13 cellular contexts compared by ENCODE assay signal in genomic region chr2:17918789-17919188, GRCh38. TPM values are rescaled to one million over a fixed set of nuclear protein-coding genes. Genes with fewer than 3 reads are reported as not detected.
DNase-seq lines count a peak whose midpoint lies in the region; ATAC-seq and TF ChIP-seq lines count a peak whose summit lies in the region.
"Had no signal": no experiment of that assay in that cellular context is flagged by ENCODE, and none has a peak within 500 bp of the region (broad histone marks: within the 10 kb centered on the region; RNA-seq: fewer than 3 reads in every experiment).

No MANE protein-coding gene starts in this region.

- intact Hi-C loops in natural killer cell (cut with micrococcal nuclease) = no loop called here

- H3K4me1 ChIP-seq in BLaER1 = peaks cover 50% of the 10 kb centered on the region
- peaks cover 0 to 16% (median 11%) of the 10 kb centered on the region in 4 donors for H3K4me1 ChIP-seq in liver (ENCODE audit: control insufficient read depth in 4 of 4, insufficient read depth in 4 of 4, low read length in 3 of 4)

- H3K27me3 ChIP-seq in BLaER1 (no peaks in the 10 kb centered on the region), liver (ENCODE audit: control insufficient read depth in 4 of 4, insufficient read depth in 4 of 4, low read length in 3 of 4) (no peaks in the 10 kb centered on the region)

- peak overlapping the region; percentile 84; the same call in 1 of the 2 replicates for H3K27ac Mint-ChIP-seq in WTC11
- H3K27ac Mint-ChIP-seq in natural killer cell = no peak overlapping the region
- H3K27ac Mint-ChIP-seq: activated T-helper 17 cell treated with anti-CD3 and anti-CD28 coated beads, Interleukin-2, amount 50 U/mL, for 72 hours; CD4-positive, CD25-positive, alpha-beta regulatory T cell; natural killer cell treated with Interleukin-12 subunit alpha and Interleukin-12 subunit beta and Interleukin-15 and Interleukin-18, amount 100 ng/mL, for 72 hours had no signal

- peaks cover 4% of the 10 kb centered on the region; the same call in 1 of the 2 replicates for H3K36me3 ChIP-seq in BLaER1
- H3K36me3 ChIP-seq in liver (ENCODE audit: control insufficient read depth in 4 of 4, insufficient read depth in 3 of 4, low read depth in 1 of 4, low read length in 3 of 4) = no peaks in the 10 kb centered on the region

- H3K4me1 Mint-ChIP-seq in WTC11 = peaks cover 45% of the 10 kb centered on the region
- no peaks in the 10 kb centered on the region for H3K4me1 Mint-ChIP-seq in natural killer cell
- H3K4me1 Mint-ChIP-seq: activated T-helper 17 cell treated with anti-CD3 and anti-CD28 coated beads, Interleukin-2, amount 50 U/mL, for 72 hours; CD4-positive, CD25-positive, alpha-beta regulatory T cell had no signal

- H3K9me3 ChIP-seq in BLaER1 = no peaks in the 10 kb centered on the region
- H3K9me3 ChIP-seq in liver (ENCODE audit: control insufficient read depth in 4 of 4, low read length in 3 of 4) = no peaks in the 10 kb centered on the region

- no peaks in the 10 kb centered on the region for H4K20me1 ChIP-seq in BLaER1

- H3K9me3 Mint-ChIP-seq in WTC11 (no peaks in the 10 kb centered on the region), natural killer cell (peaks cover 0 to 4% of the 10 kb centered on the region in 2 donors)
- H3K9me3 Mint-ChIP-seq: activated T-helper 17 cell treated with anti-CD3 and anti-CD28 coated beads, Interleukin-2, amount 50 U/mL, for 72 hours; natural killer cell treated with Interleukin-12 subunit alpha and Interleukin-12 subunit beta and Interleukin-15 and Interleukin-18, amount 100 ng/mL, for 72 hours had no signal

- WGBS in liver = 40% methylated on average over 1 of the region's 1 CpG

- H3K4me2 ChIP-seq in BLaER1 = peak overlapping the region; percentile 75

- H3K9ac ChIP-seq in BLaER1 (peak overlapping the region; percentile 59), liver (ENCODE audit: low read depth in 1 of 2, low read length in 2 of 2) (no peak overlapping the region)

- peak; percentile 45 for TF ChIP-seq RAD21 in liver (IDR thresholded peaks at IDR 0.05)

- H3K4me3 Mint-ChIP-seq in WTC11 (no peak overlapping the region), natural killer cell (no peak overlapping the region)
- H3K4me3 Mint-ChIP-seq: activated T-helper 17 cell treated with anti-CD3 and anti-CD28 coated beads, Interleukin-2, amount 50 U/mL, for 72 hours; CD4-positive, CD25-positive, alpha-beta regulatory T cell; natural killer cell treated with Interleukin-12 subunit alpha and Interleukin-12 subunit beta and Interleukin-15 and Interleukin-18, amount 100 ng/mL, for 72 hours had no signal

- CTCF ChIA-PET in WTC11 (lab: Charles Lee) = interaction anchor here (0.6 to 3.7 kb wide), 15 partner anchors 12 to 199 kb away, joined by 3 to 39 read pairs (median 4); partner anchors contain the start of genes GEN1 and KCNS3

- H3K4me3 ChIP-seq in BLaER1 (no peak overlapping the region), liver (ENCODE audit: low read depth in 1 of 3, low read length in 3 of 3) (no peak overlapping the region)
- no peak overlapping the region for H3K4me3 ChIP-seq in Jurkat, Clone E6-1 (ENCODE audit: low read length)

- TF ChIP-seq CTCF in WTC11 (IDR thresholded peaks at IDR 0.05) (no peak), liver (IDR thresholded peaks at IDR 0.05; ENCODE audit: low read depth, low read length, missing input control) (peak; percentile 18), natural killer cell (IDR thresholded peaks at IDR 0.05) (no peak)

- H3K36me3 Mint-ChIP-seq in WTC11 (peaks cover 8% of the 10 kb centered on the region), natural killer cell (no peaks in the 10 kb centered on the region)
- H3K36me3 Mint-ChIP-seq: CD4-positive, CD25-positive, alpha-beta regulatory T cell; natural killer cell treated with Interleukin-12 subunit alpha and Interleukin-12 subunit beta and Interleukin-15 and Interleukin-18, amount 100 ng/mL, for 72 hours had no signal

- H3K27ac ChIP-seq in BLaER1 (peak overlapping the region; percentile 52; the same call in 1 of the 2 replicates), liver (ENCODE audit: low read depth in 1 of 2, low read length in 2 of 2) (no peak overlapping the region)

- POLR2A ChIA-PET in WTC11 (lab: Charles Lee) = no interaction called here

- ATAC-seq in WTC11 (peak; percentile 73), GM18858 (IDR thresholded peaks at IDR 0.05; ENCODE audit: unreplicated experiment) (no peak), natural killer cell (no peak)
- ATAC-seq: activated T-helper 17 cell treated with anti-CD3 and anti-CD28 coated beads, Interleukin-2, amount 50 U/mL, for 72 hours; natural killer cell treated with Interleukin-12 subunit alpha and Interleukin-12 subunit beta and Interleukin-15 and Interleukin-18, amount 100 ng/mL, for 72 hours had no signal

- H3K27me3 Mint-ChIP-seq in WTC11 (ENCODE audit: low read depth) (no peaks in the 10 kb centered on the region), natural killer cell (ENCODE audit: low read depth in 2 of 2) (no peaks in the 10 kb centered on the region)
- H3K27me3 Mint-ChIP-seq: CD4-positive, CD25-positive, alpha-beta regulatory T cell; natural killer cell treated with Interleukin-12 subunit alpha and Interleukin-12 subunit beta and Interleukin-15 and Interleukin-18, amount 100 ng/mL, for 72 hours had no signal

- DNase-seq in Jurkat, Clone E6-1 (ENCODE audit: low read depth, low spot score) = peak; percentile 9
- DNase-seq in WTC11 (ENCODE audit: low spot score) = peak; percentile 25
- DNase-seq in NCI-H446 treated with DMSO at 0.1 percent for 48 hours (lab: John Stamatoyannopoulos, UW) = no peak
- no peak for DNase-seq in SIG-M5 treated with dmso at 0.1 percent for 504 hours (lab: John Stamatoyannopoulos, UW; ENCODE audit: unreplicated experiment)
- no peak for DNase-seq in natural killer cell
- DNase-seq: CD4-positive, CD25-positive, alpha-beta regulatory T cell; NK-92 treated with Interleukin-12 subunit alpha and Interleukin-12 subunit beta, amount 100 ng/mL, for 24 hours; stimulated activated CD4-positive, alpha-beta T cell treated with anti-CD3 and anti-CD28 coated beads, Interleukin-2, amount 100 ng/mL, for 48 hours had no signal

TF ChIP-seq in WTC11, 78 proteins besides CTCF, POLR2A, EP300 and RAD21:
- TF ChIP-seq PREB (CRISPR knock-in tag; IDR thresholded peaks at IDR 0.05; ENCODE audit: borderline replicate concordance) = no peak

TF ChIP-seq in liver, 16 proteins besides CTCF, POLR2A, EP300 and RAD21:
- no peak for TF ChIP-seq TAF1 (conservative IDR thresholded peaks at IDR 0.05)
- TF ChIP-seq GABPA (IDR thresholded peaks at IDR 0.05 in 1 of 2, conservative IDR thresholded peaks at IDR 0.05 in 1 of 2) = no peak
- TF ChIP-seq YY1 (IDR thresholded peaks at IDR 0.05) = no peak
- TF ChIP-seq HNF4G (IDR thresholded peaks at IDR 0.05) = no peak
- TF ChIP-seq EGR1 (IDR thresholded peaks at IDR 0.05; ENCODE audit: low read depth in 2 of 2) = no peak
- TF ChIP-seq HNF4A (conservative IDR thresholded peaks at IDR 0.05) = no peak
- TF ChIP-seq MAX (IDR thresholded peaks at IDR 0.05) = no peak
- no peak for TF ChIP-seq JUND (IDR thresholded peaks at IDR 0.05)

RNA-seq across cellular contexts. Expression of gene KCNS3, which starts 40.3 kb away (rescaled TPM):
- polyA plus RNA-seq in Jurkat, Clone E6-1 (2012; ENCODE audit: insufficient read depth, insufficient read length) = 2.5 TPM
- total RNA-seq in WTC11 (2021) (17.4 to 25.2 TPM (median 18.1 TPM) in 3 replicates), liver (1 to 10 TPM in 1 of 2 donors, under 1 TPM in 1; 0.56 to 2.8 TPM), natural killer cell (not detected)
- polyA plus RNA-seq in liver = 1 to 10 TPM in 1 of 2 donors, under 1 TPM in 1; 0.96 to 2.5 TPM
- total RNA-seq: activated T-helper 17 cell treated with anti-CD3 and anti-CD28 coated beads, Interleukin-2, amount 50 U/mL, for 72 hours; CD4-positive, CD25-positive, alpha-beta regulatory T cell; natural killer cell treated with Interleukin-12 subunit alpha and Interleukin-12 subunit beta and Interleukin-15 and Interleukin-18, amount 100 ng/mL, for 72 hours had no signal
- polyA plus RNA-seq: CD4-positive, CD25-positive, alpha-beta regulatory T cell had no signal

Comparison
In these comparisons a context has a peak if more than half of its experiments do, and no peak if none do; other contexts are left out.
1. DNase-seq: peak in Jurkat, Clone E6-1 (single experiment) and WTC11 (single experiment); none in NCI-H446 treated with DMSO at 0.1 percent for 48 hours (single experiment), SIG-M5 treated with dmso at 0.1 percent for 504 hours (single experiment) and natural killer cell (single experiment).